In genomic region chr3:11099306-11099705, GRCh38 we compare ENCODE assay signal across 28 cellular contexts.
"Had no signal": no experiment of that assay in that cellular context is flagged by ENCODE, and none has a peak within 500 bp of the region (broad histone marks: within the 10 kb centered on the region; RNA-seq: fewer than 3 reads in every experiment).

No MANE protein-coding gene starts in this region.

- DNase-seq: activated B cell treated with CpG ODN at 0.5 μM for 24 hours; activated CD4-positive, alpha-beta T cell treated with anti-CD3 and anti-CD28 coated beads for 48 hours; activated CD4-positive, alpha-beta T cell treated with anti-CD3 and anti-CD28 coated beads, Interleukin-2, amount 50 U/mL, for 1 hour; activated CD4-positive, alpha-beta T cell treated with anti-CD3 and anti-CD28 coated beads, Interleukin-2, amount 50 U/mL, for 48 hours; activated CD8-positive, alpha-beta memory T cell treated with anti-CD3 and anti-CD28 coated beads for 24 hours; activated CD8-positive, alpha-beta T cell treated with anti-CD3 and anti-CD28 coated beads for 36 hours; activated effector memory CD4-positive, alpha-beta T cell treated with anti-CD3 and anti-CD28 coated beads, Interleukin-2, amount 50 U/mL, for 16 hours; activated naive CD4-positive, alpha-beta T cell treated with anti-CD3 and anti-CD28 coated beads for 36 hours; activated naive CD8-positive, alpha-beta T cell treated with anti-CD3 and anti-CD28 coated beads for 36 hours; activated naive CD8-positive, alpha-beta T cell treated with anti-CD3 and anti-CD28 coated beads, Interleukin-2, amount 50 U/mL, for 24 hours; activated T-cell treated with anti-CD3 and anti-CD28 coated beads, Interleukin-2, amount 50 U/mL, for 1 hour; activated T-cell treated with anti-CD3 and anti-CD28 coated beads, Interleukin-2, amount 50 U/mL, for 48 hours; adrenal gland; brain microvascular endothelial cell; dorsolateral prefrontal cortex; effector memory CD4-positive, alpha-beta T cell; endodermal cell; foreskin keratinocyte; gastrocnemius medialis; glutamatergic neuron; heart left ventricle; T-cell; T-helper 9 cell; WERI-Rb-1 had no signal

- ATAC-seq: activated CD4-positive, CD25-positive, alpha-beta regulatory T cell treated with anti-CD3 and anti-CD28 coated beads, Interleukin-2, amount 50 U/mL, for 24 hours; activated CD8-positive, alpha-beta T cell treated with anti-CD3 and anti-CD28 coated beads for 36 hours; activated naive CD8-positive, alpha-beta T cell treated with anti-CD3 and anti-CD28 coated beads, Interleukin-2, amount 50 U/mL, for 24 hours; esophagus mucosa; foreskin keratinocyte; gastrocnemius medialis; heart left ventricle; T-cell had no signal

- H3K4me3 ChIP-seq: adrenal gland, ascending aorta, coronary artery, dorsolateral prefrontal cortex, gastrocnemius medialis, heart left ventricle had no signal
